In genomic region chr18:11567391-11567790, GRCh38 we compare ENCODE assay signal across 21 cellular contexts. TPM values are rescaled to one million over a fixed set of nuclear protein-coding genes. Genes with fewer than 3 reads are reported as not detected.
DNase-seq lines count a peak whose midpoint lies in the region; ATAC-seq and TF ChIP-seq lines count a peak whose summit lies in the region.
"Had no signal": no experiment of that assay in that cellular context is flagged by ENCODE, and none has a peak within 500 bp of the region (broad histone marks: within the 10 kb centered on the region; RNA-seq: fewer than 3 reads in every experiment).

No MANE protein-coding gene starts in this region.

- peak overlapping the region; percentile 33 for H2AFZ ChIP-seq in IMR-90 (replicated peaks; ENCODE audit: low read length, poor library complexity)
- H2AFZ ChIP-seq in PC-9, result no peak overlapping the region
- H2AFZ ChIP-seq: GM23338 had no signal

- no peak overlapping the region for H3K14ac ChIP-seq in IMR-90 (replicated peaks; ENCODE audit: low read depth, low read length)

- H3K27me3 ChIP-seq in IMR-90 (ENCODE audit: control insufficient read depth, insufficient read depth, low read length) (peaks cover 31% of the 10 kb centered on the region), esophagus muscularis mucosa (peaks cover 0 to 7% (median 0%) of the 10 kb centered on the region in 4 donors), PC-9 (ENCODE audit: insufficient read depth, low read depth) (peaks cover 91% of the 10 kb centered on the region)

- no peak for TF ChIP-seq EP300 in esophagus muscularis mucosa (IDR thresholded peaks at IDR 0.05)

- no peak overlapping the region for H2BK15ac ChIP-seq in IMR-90 (ENCODE audit: low read depth, low read length)

- no peaks in the 10 kb centered on the region for H3F3A ChIP-seq in PC-9 (ENCODE audit: insufficient read depth, low read depth)

- H3K36me3 Mint-ChIP-seq in endothelial cell (ENCODE audit: low read depth, unreplicated experiment), result no peaks in the 10 kb centered on the region
- H3K36me3 Mint-ChIP-seq: CD14-positive monocyte; CD8-positive, alpha-beta memory T cell had no signal

- no peak for TF ChIP-seq POLR2A in IMR-90 (IDR thresholded peaks at IDR 0.05; ENCODE audit: low read depth, low read length)
- no peak for TF ChIP-seq POLR2A in esophagus muscularis mucosa (IDR thresholded peaks at IDR 0.05; ENCODE audit: low read depth)

- no peak overlapping the region for H2AK5ac ChIP-seq in IMR-90 (ENCODE audit: low read depth, low read length)

- H2AK9ac ChIP-seq in IMR-90 (replicated peaks; ENCODE audit: low read depth, low read length, poor library complexity), result peak overlapping the region; percentile 13

- no peak overlapping the region for H4K5ac ChIP-seq in IMR-90 (ENCODE audit: low read depth, low read length)

- dilution Hi-C loops in IMR-90 (cut with HindIII; ENCODE audit: low sequenced_read_pairs, unreplicated experiment), result no loop called here

- ATAC-seq in IMR-90 (ENCODE audit: low read depth), result no peak
- ATAC-seq: GM12878, GM23338, HCT116 had no signal

- no peaks in the 10 kb centered on the region for H3K4me1 Mint-ChIP-seq in endothelial cell (ENCODE audit: unreplicated experiment)
- H3K4me1 Mint-ChIP-seq: CD14-positive monocyte; CD8-positive, alpha-beta memory T cell; GM23338 had no signal

- H2BK5ac ChIP-seq in IMR-90 (ENCODE audit: low read depth, low read length, poor library complexity, severe bottlenecking), result no peak overlapping the region

- H3K27ac ChIP-seq in IMR-90 (ENCODE audit: insufficient read depth, low read length) (no peak overlapping the region), esophagus muscularis mucosa (replicated peaks in 1 of 4) (no peak overlapping the region), PC-9 (no peak overlapping the region)

- H3K4ac ChIP-seq in IMR-90 (ENCODE audit: low read depth, low read length), result no peak overlapping the region

- H3K56ac ChIP-seq in IMR-90 (ENCODE audit: extremely low read depth, insufficient read depth, low read length), result no peak overlapping the region

- BruUV-seq in IMR-90 (replicated peaks; lab: Mats Ljungman, UMichigan) (no TSS peak), PC-9 (replicated peaks; lab: Mats Ljungman, UMichigan) (no TSS peak)

- H4K20me1 ChIP-seq in IMR-90 (ENCODE audit: insufficient read depth, low read length), result no peaks in the 10 kb centered on the region
- H4K20me1 ChIP-seq in PC-9 (ENCODE audit: insufficient read depth), result no peaks in the 10 kb centered on the region

- H4K8ac ChIP-seq in IMR-90 (ENCODE audit: low read depth in 2 of 2, low read length in 2 of 2), result no peak overlapping the region

- H3K18ac ChIP-seq in IMR-90 (ENCODE audit: low read depth, low read length), result no peak overlapping the region

- CTCF ChIA-PET in IMR-90 (lab: Yijun Ruan, JAX) (no interaction called here), PC-9 (lab: Charles Lee) (no interaction called here)

- intact Hi-C loops in IMR-90 (cut with micrococcal nuclease), result no loop called here
- intact Hi-C loops in esophagus muscularis mucosa (cut with DNase I), result no loop called here
- intact Hi-C loops in PC-9 (cut with micrococcal nuclease; ENCODE audit: unreplicated experiment), result no loop called here

- H3K79me1 ChIP-seq in IMR-90 (ENCODE audit: low read depth in 1 of 2, low read length in 2 of 2), result no peaks in the 10 kb centered on the region

- H3K9me1 ChIP-seq in IMR-90 (ENCODE audit: insufficient read depth, low read length), result no peaks in the 10 kb centered on the region

- H3K79me2 ChIP-seq in PC-9 (ENCODE audit: low read depth), result no peaks in the 10 kb centered on the region

- no peak overlapping the region for H3K4me2 ChIP-seq in IMR-90 (ENCODE audit: low read depth, low read length)
- no peak overlapping the region for H3K4me2 ChIP-seq in PC-9
- H3K4me2 ChIP-seq: GM23338 had no signal

- DNase-seq in IMR-90 (no peak), esophagus muscularis mucosa (ENCODE audit: extremely low spot score) (peak; percentile 91), retina (peak; percentile 51), endothelial cell (ENCODE audit: low spot score) (no peak), NCI-H128 (lab: John Stamatoyannopoulos, UW; ENCODE audit: unreplicated experiment) (no peak), PC-9 (no peak)
- DNase-seq: CD4-positive, alpha-beta T cell; CD8-positive, alpha-beta memory T cell; DMS 273 treated with DMSO at 0.1 percent for 48 hours; DMS79; EL; GDM1; H9 had no signal

- no CpG with 5 or more reads among the region's 7 CpGs for WGBS in IMR-90 (ENCODE audit: extremely low coverage in 2 of 2, insufficient read length in 1 of 2), 2 experiments
- WGBS in esophagus muscularis mucosa, result 75% methylated on average over 7 of the region's 7 CpGs

- no peak overlapping the region for H3K9ac ChIP-seq in IMR-90 (ENCODE audit: low read depth, low read length)

- H3K4me3 ChIP-seq in IMR-90 (ENCODE audit: insufficient read depth, low read depth, low read length) (no peak overlapping the region), esophagus muscularis mucosa (no peak overlapping the region), PC-9 (no peak overlapping the region)
- H3K4me3 ChIP-seq: GM12878, GM23338 had no signal

- H4K91ac ChIP-seq in IMR-90 (ENCODE audit: insufficient read depth, low read depth, low read length), result no peak overlapping the region

- TF ChIP-seq CTCF in IMR-90 (conservative IDR thresholded peaks at IDR 0.05; ENCODE audit: low read depth, low read length), result no peak
- no peak for TF ChIP-seq CTCF in esophagus muscularis mucosa (IDR thresholded peaks at IDR 0.05)
- no peak for TF ChIP-seq CTCF in endothelial cell (IDR thresholded peaks at IDR 0.05; ENCODE audit: unreplicated experiment)
- no peak for TF ChIP-seq CTCF in PC-9 (conservative IDR thresholded peaks at IDR 0.05)

- POLR2A ChIA-PET in IMR-90 (lab: Charles Lee; ENCODE audit: unreplicated experiment) (no interaction called here), PC-9 (lab: Charles Lee; ENCODE audit: unreplicated experiment) (no interaction called here)

- H3K9me2 ChIP-seq in PC-9 (ENCODE audit: insufficient read depth), result no peaks in the 10 kb centered on the region

- no peak overlapping the region for H3K23ac ChIP-seq in IMR-90 (ENCODE audit: low read depth, low read length)

- H3K36me3 ChIP-seq in IMR-90 (ENCODE audit: control insufficient read depth, insufficient read depth, low read length) (no peaks in the 10 kb centered on the region), esophagus muscularis mucosa (no peaks in the 10 kb centered on the region), PC-9 (ENCODE audit: low read depth) (no peaks in the 10 kb centered on the region)

- H3K9me3 ChIP-seq in IMR-90 (ENCODE audit: control insufficient read depth, insufficient read depth, low read length) (no peaks in the 10 kb centered on the region), esophagus muscularis mucosa (no peaks in the 10 kb centered on the region), PC-9 (ENCODE audit: insufficient read depth, low read depth) (no peaks in the 10 kb centered on the region)

- in situ Hi-C loops in IMR-90 (cut with MboI; ENCODE audit: low sequenced_read_pairs), result no loop called here

- no peak overlapping the region for H2BK20ac ChIP-seq in IMR-90 (ENCODE audit: low read depth, low read length)

- H3K4me3 Mint-ChIP-seq in endothelial cell (ENCODE audit: unreplicated experiment), result no peak overlapping the region
- H3K4me3 Mint-ChIP-seq: CD14-positive monocyte; CD4-positive, alpha-beta T cell; CD8-positive, alpha-beta memory T cell; GM23338; H9 had no signal

- H3K27ac Mint-ChIP-seq in endothelial cell (ENCODE audit: unreplicated experiment), result no peak overlapping the region
- H3K27ac Mint-ChIP-seq: CD14-positive monocyte; CD4-positive, alpha-beta T cell; CD8-positive, alpha-beta memory T cell; GM23338; H9 had no signal

- H3K4me1 ChIP-seq in IMR-90 (ENCODE audit: control insufficient read depth, insufficient read depth, low read length) (no peaks in the 10 kb centered on the region), esophagus muscularis mucosa (no peaks in the 10 kb centered on the region), PC-9 (replicated peaks; ENCODE audit: insufficient read depth) (no peaks in the 10 kb centered on the region)

- no peak overlapping the region for H2BK120ac ChIP-seq in IMR-90 (ENCODE audit: low read depth, low read length)

- H3K9me3 Mint-ChIP-seq in endothelial cell (ENCODE audit: unreplicated experiment), result no peaks in the 10 kb centered on the region
- H3K9me3 Mint-ChIP-seq: CD4-positive, alpha-beta T cell; GM23338; H9 had no signal

- peaks cover 2% of the 10 kb centered on the region for H3K27me3 Mint-ChIP-seq in endothelial cell (ENCODE audit: unreplicated experiment)

- TF ChIP-seq RAD21 in IMR-90 (IDR thresholded peaks at IDR 0.05; ENCODE audit: low read length), result no peak

TF ChIP-seq in IMR-90, 13 proteins besides CTCF, POLR2A, EP300 and RAD21 (continues in another document):
- TF ChIP-seq MAZ (IDR thresholded peaks at IDR 0.05; ENCODE audit: borderline replicate concordance, low read depth, low read length) (no peak), NFE2L2 (IDR thresholded peaks at IDR 0.05; ENCODE audit: low read depth, low read length) (no peak), SMC3 (IDR thresholded peaks at IDR 0.05; ENCODE audit: low read depth, low read length) (no peak), MAFK (IDR thresholded peaks at IDR 0.05; ENCODE audit: low read depth, low read length) (no peak), FOS (IDR thresholded peaks at IDR 0.05; ENCODE audit: low read depth, low read length) (no peak), BHLHE40 (IDR thresholded peaks at IDR 0.05; ENCODE audit: low read depth, low read length) (no peak), ELK1 (IDR thresholded peaks at IDR 0.05; ENCODE audit: borderline replicate concordance, low read depth, low read length) (no peak), RCOR1 (IDR thresholded peaks at IDR 0.05; ENCODE audit: insufficient replicate concordance, low read length) (no peak), CEBPB (IDR thresholded peaks at IDR 0.05; ENCODE audit: low read depth, low read length) (no peak), MXI1 (IDR thresholded peaks at IDR 0.05; ENCODE audit: borderline replicate concordance, low read depth, low read length) (no peak)

RNA-seq across cellular contexts. Expression of gene SLC35G4, which starts 42.0 kb away (rescaled TPM):
- total RNA-seq in IMR-90 (2012; rRNA removed) (not detected in 2 replicates), esophagus muscularis mucosa (not detected), endothelial cell (ENCODE audit: unreplicated experiment) (not detected), PC-9 (2021) (not detected in 2 replicates)
- not detected in 2 replicates for polyA plus RNA-seq in IMR-90 (2012; rRNA removed)
- not detected in 2 replicates for polyA plus RNA-seq in IMR-90 (2012; cell fraction: cytosol; rRNA removed)
- polyA plus RNA-seq in IMR-90 (2012; cell fraction: nucleus; rRNA removed; ENCODE audit: low replicate concordance), result not detected in 2 replicates
- total RNA-seq: A172; A673; CD4-positive, alpha-beta T cell; CD8-positive, alpha-beta memory T cell; GM12878; GM23338; H4; H9 had no signal
- polyA plus RNA-seq: BJ; CD14-positive monocyte; CD8-positive, alpha-beta memory T cell; GM12878; GM23338 had no signal

Comparison
In these comparisons a context has a peak if more than half of its experiments do, and no peak if none do; other contexts are left out.
1. DNase-seq: peak in esophagus muscularis mucosa (single experiment) and retina (single experiment); none in IMR-90 (single experiment), endothelial cell (single experiment), NCI-H128 (single experiment) and PC-9 (0 of 2).